1 cellular context compared by ENCODE assay signal in genomic region chr17:32112416-32112815, GRCh38.
TF ChIP-seq lines count a peak whose summit lies in the region.

No MANE protein-coding gene starts in this region.

TF ChIP-seq in H1, 55 proteins besides CTCF, POLR2A, EP300 and RAD21:
- TF ChIP-seq KDM5A (IDR thresholded peaks at IDR 0.05; ENCODE audit: low read length) (no peak), NANOG (IDR thresholded peaks at IDR 0.05; ENCODE audit: insufficient read depth, low read depth, low read length, poor library complexity, severe bottlenecking) (no peak), CBX5 (IDR thresholded peaks at IDR 0.05; ENCODE audit: low read depth, low read length) (no peak), JUND (IDR thresholded peaks at IDR 0.05; ENCODE audit: low read length) (no peak), RNF2 (IDR thresholded peaks at IDR 0.05; ENCODE audit: borderline replicate concordance, low read depth, low read length, missing control alignments, poor library complexity, severe bottlenecking) (no peak), SAP30 (IDR thresholded peaks at IDR 0.05; ENCODE audit: insufficient read depth, insufficient replicate concordance, low read length) (no peak), CREB1 (IDR thresholded peaks at IDR 0.05) (no peak), NRF1 (IDR thresholded peaks at IDR 0.05; ENCODE audit: low read depth, low read length) (no peak), ZNF274 (IDR thresholded peaks at IDR 0.05; ENCODE audit: borderline replicate concordance, extremely low read depth, low read length) (no peak), SUZ12 (IDR thresholded peaks at IDR 0.05; ENCODE audit: low read length) (no peak), FOSL1 (IDR thresholded peaks at IDR 0.05; ENCODE audit: insufficient read depth, low read depth, low read length) (no peak), CEBPB (IDR thresholded peaks at IDR 0.05; ENCODE audit: low read depth, low read length) (no peak), JUN (IDR thresholded peaks at IDR 0.05; ENCODE audit: low read depth, low read length) (no peak), RFX5 (IDR thresholded peaks at IDR 0.05; ENCODE audit: borderline replicate concordance, low read depth, low read length) (no peak), YY1 (IDR thresholded peaks at IDR 0.05; ENCODE audit: low read depth, low read length) (no peak), SIRT6 (IDR thresholded peaks at IDR 0.05; ENCODE audit: low read length) (no peak), CBX8 (IDR thresholded peaks at IDR 0.05; ENCODE audit: borderline replicate concordance, low read depth, low read length) (no peak)
- TF ChIP-seq, protein P1, sequence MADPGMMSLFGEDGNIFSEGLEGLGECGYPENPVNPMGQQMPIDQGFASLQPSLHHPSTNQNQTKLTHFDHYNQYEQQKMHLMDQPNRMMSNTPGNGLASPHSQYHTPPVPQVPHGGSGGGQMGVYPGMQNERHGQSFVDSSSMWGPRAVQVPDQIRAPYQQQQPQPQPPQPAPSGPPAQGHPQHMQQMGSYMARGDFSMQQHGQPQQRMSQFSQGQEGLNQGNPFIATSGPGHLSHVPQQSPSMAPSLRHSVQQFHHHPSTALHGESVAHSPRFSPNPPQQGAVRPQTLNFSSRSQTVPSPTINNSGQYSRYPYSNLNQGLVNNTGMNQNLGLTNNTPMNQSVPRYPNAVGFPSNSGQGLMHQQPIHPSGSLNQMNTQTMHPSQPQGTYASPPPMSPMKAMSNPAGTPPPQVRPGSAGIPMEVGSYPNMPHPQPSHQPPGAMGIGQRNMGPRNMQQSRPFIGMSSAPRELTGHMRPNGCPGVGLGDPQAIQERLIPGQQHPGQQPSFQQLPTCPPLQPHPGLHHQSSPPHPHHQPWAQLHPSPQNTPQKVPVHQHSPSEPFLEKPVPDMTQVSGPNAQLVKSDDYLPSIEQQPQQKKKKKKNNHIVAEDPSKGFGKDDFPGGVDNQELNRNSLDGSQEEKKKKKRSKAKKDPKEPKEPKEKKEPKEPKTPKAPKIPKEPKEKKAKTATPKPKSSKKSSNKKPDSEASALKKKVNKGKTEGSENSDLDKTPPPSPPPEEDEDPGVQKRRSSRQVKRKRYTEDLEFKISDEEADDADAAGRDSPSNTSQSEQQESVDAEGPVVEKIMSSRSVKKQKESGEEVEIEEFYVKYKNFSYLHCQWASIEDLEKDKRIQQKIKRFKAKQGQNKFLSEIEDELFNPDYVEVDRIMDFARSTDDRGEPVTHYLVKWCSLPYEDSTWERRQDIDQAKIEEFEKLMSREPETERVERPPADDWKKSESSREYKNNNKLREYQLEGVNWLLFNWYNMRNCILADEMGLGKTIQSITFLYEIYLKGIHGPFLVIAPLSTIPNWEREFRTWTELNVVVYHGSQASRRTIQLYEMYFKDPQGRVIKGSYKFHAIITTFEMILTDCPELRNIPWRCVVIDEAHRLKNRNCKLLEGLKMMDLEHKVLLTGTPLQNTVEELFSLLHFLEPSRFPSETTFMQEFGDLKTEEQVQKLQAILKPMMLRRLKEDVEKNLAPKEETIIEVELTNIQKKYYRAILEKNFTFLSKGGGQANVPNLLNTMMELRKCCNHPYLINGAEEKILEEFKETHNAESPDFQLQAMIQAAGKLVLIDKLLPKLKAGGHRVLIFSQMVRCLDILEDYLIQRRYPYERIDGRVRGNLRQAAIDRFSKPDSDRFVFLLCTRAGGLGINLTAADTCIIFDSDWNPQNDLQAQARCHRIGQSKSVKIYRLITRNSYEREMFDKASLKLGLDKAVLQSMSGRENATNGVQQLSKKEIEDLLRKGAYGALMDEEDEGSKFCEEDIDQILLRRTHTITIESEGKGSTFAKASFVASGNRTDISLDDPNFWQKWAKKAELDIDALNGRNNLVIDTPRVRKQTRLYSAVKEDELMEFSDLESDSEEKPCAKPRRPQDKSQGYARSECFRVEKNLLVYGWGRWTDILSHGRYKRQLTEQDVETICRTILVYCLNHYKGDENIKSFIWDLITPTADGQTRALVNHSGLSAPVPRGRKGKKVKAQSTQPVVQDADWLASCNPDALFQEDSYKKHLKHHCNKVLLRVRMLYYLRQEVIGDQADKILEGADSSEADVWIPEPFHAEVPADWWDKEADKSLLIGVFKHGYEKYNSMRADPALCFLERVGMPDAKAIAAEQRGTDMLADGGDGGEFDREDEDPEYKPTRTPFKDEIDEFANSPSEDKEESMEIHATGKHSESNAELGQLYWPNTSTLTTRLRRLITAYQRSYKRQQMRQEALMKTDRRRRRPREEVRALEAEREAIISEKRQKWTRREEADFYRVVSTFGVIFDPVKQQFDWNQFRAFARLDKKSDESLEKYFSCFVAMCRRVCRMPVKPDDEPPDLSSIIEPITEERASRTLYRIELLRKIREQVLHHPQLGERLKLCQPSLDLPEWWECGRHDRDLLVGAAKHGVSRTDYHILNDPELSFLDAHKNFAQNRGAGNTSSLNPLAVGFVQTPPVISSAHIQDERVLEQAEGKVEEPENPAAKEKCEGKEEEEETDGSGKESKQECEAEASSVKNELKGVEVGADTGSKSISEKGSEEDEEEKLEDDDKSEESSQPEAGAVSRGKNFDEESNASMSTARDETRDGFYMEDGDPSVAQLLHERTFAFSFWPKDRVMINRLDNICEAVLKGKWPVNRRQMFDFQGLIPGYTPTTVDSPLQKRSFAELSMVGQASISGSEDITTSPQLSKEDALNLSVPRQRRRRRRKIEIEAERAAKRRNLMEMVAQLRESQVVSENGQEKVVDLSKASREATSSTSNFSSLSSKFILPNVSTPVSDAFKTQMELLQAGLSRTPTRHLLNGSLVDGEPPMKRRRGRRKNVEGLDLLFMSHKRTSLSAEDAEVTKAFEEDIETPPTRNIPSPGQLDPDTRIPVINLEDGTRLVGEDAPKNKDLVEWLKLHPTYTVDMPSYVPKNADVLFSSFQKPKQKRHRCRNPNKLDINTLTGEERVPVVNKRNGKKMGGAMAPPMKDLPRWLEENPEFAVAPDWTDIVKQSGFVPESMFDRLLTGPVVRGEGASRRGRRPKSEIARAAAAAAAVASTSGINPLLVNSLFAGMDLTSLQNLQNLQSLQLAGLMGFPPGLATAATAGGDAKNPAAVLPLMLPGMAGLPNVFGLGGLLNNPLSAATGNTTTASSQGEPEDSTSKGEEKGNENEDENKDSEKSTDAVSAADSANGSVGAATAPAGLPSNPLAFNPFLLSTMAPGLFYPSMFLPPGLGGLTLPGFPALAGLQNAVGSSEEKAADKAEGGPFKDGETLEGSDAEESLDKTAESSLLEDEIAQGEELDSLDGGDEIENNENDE (IDR thresholded peaks at IDR 0.05; ENCODE audit: insufficient replicate concordance, low read length) = no peak
